ENCODE assay signal across 23 cellular contexts in genomic region chr17:11122908-11123307, GRCh38.
DNase-seq lines count a peak whose midpoint lies in the region; ATAC-seq and TF ChIP-seq lines count a peak whose summit lies in the region.
"Had no signal": no experiment of that assay in that cellular context is flagged by ENCODE, and none has a peak within 500 bp of the region (broad histone marks: within the 10 kb centered on the region; RNA-seq: fewer than 3 reads in every experiment).

No MANE protein-coding gene starts in this region.

- DNase-seq in NCI-H446 (lab: John Stamatoyannopoulos, UW): peak; percentile 40 to 67
- DNase-seq in heart left ventricle: peak in 2 of 5 donors; percentile 5 to 46
- peak; percentile 60 for DNase-seq in medulla oblongata (ENCODE audit: extremely low spot score)
- DNase-seq in sigmoid colon: peak; percentile 87
- DNase-seq in NCI-H2107 (lab: John Stamatoyannopoulos, UW): no peak
- no peak for DNase-seq in DMS53 treated with DMSO at 0.1 percent for 48 hours (lab: John Stamatoyannopoulos, UW; ENCODE audit: unreplicated experiment)
- no peak for DNase-seq in activated T-cell treated with anti-CD3 and anti-CD28 coated beads, Interleukin-2, amount 50 U/mL, for 1 hour
- DNase-seq: activated CD4-positive, CD25-positive, alpha-beta regulatory T cell; activated CD8-positive, alpha-beta memory T cell treated with anti-CD3 and anti-CD28 coated beads, Interleukin-2, amount 10 ng/mL, durations not matched to agents 7 days and 5 days; activated T-cell treated with anti-CD3 and anti-CD28 coated beads, Interleukin-2, amount 50 U/mL, for 72 hours; DMS53; erythroblast; HCEC 1CT; IMR-90; kidney glomerular epithelial cell; NCI-H1436 treated with DMSO at 0.1 percent for 48 hours; NCI-H2081 treated with DMSO at 0.1 percent for 48 hours; NCI-H82; RPMI8226; stimulated activated CD4-positive, alpha-beta T cell treated with anti-CD3 and anti-CD28 coated beads, Interleukin-4, amount 100 ng/mL, for 1 hour; T-helper 1 cell had no signal

- H3K4me1 ChIP-seq in heart left ventricle (peaks cover 0 to 3% (median 0%) of the 10 kb centered on the region in 12 donors), sigmoid colon (peaks cover 0 to 30% (median 23%) of the 10 kb centered on the region in 4 donors)
- H3K4me1 ChIP-seq: body of pancreas had no signal

- no peak overlapping the region for H3K27ac ChIP-seq in heart left ventricle
- H3K27ac ChIP-seq in sigmoid colon: peak overlapping the region in 1 of 4 donors; percentile 31
- H3K27ac ChIP-seq: body of pancreas had no signal

- peak in 3 of 4 donors; percentile 31 to 61 (median 39) for ATAC-seq in heart left ventricle
- ATAC-seq in GM21526 (IDR thresholded peaks at IDR 0.05; ENCODE audit: low FRiP score, unreplicated experiment): no peak
- ATAC-seq: activated CD8-positive, alpha-beta memory T cell treated with anti-CD3 and anti-CD28 coated beads, Interleukin-2, amount 10 ng/mL, durations not matched to agents 7 days and 5 days; activated T-cell treated with anti-CD3 and anti-CD28 coated beads, Interleukin-2, amount 50 U/mL, for 72 hours; body of pancreas had no signal

- intact Hi-C loops in heart left ventricle (cut with DNase I): no loop called here
- intact Hi-C loops in sigmoid colon (cut with DNase I): no loop called here

- H3K9me3 ChIP-seq in heart left ventricle: peaks cover 0 to under 1% (median 0%) of the 10 kb centered on the region in 12 donors
- H3K9me3 ChIP-seq in sigmoid colon: no peaks in the 10 kb centered on the region
- H3K9me3 ChIP-seq: body of pancreas had no signal

- H3K27me3 ChIP-seq in heart left ventricle (no peaks in the 10 kb centered on the region), sigmoid colon (no peaks in the 10 kb centered on the region)
- H3K27me3 ChIP-seq: body of pancreas had no signal

- TF ChIP-seq CTCF in heart left ventricle (IDR thresholded peaks at IDR 0.05) (no peak), sigmoid colon (IDR thresholded peaks at IDR 0.05) (no peak)

- WGBS in heart left ventricle, 4 donors: 53 to 64% (median 55%) methylated on average over 5 of the region's 5 CpGs
- WGBS in sigmoid colon, 2 donors: 43 to 67% methylated on average over 5 of the region's 5 CpGs

- no peak for TF ChIP-seq EP300 in sigmoid colon (IDR thresholded peaks at IDR 0.05)

- H3K4me3 ChIP-seq in heart left ventricle (no peak overlapping the region), sigmoid colon (no peak overlapping the region)
- H3K4me3 ChIP-seq: body of pancreas had no signal

- TF ChIP-seq POLR2A in heart left ventricle (IDR thresholded peaks at IDR 0.05): no peak
- TF ChIP-seq POLR2A in sigmoid colon (IDR thresholded peaks at IDR 0.05): no peak

- H3K36me3 ChIP-seq in heart left ventricle (no peaks in the 10 kb centered on the region), sigmoid colon (no peaks in the 10 kb centered on the region)

Comparison
In these comparisons a context has a peak if more than half of its experiments do, and no peak if none do; other contexts are left out.
1. DNase-seq: peak in NCI-H446 (2 of 2), medulla oblongata (single experiment) and sigmoid colon (single experiment); none in NCI-H2107 (single experiment), DMS53 treated with DMSO at 0.1 percent for 48 hours (single experiment) and activated T-cell treated with anti-CD3 and anti-CD28 coated beads, Interleukin-2, amount 50 U/mL, for 1 hour (single experiment).